ENCODE assay signal across 1 cellular context in genomic region chr22:39358196-39358595, GRCh38.
TF ChIP-seq lines count a peak whose summit lies in the region.

No MANE protein-coding gene starts in this region.

TF ChIP-seq in HepG2, 621 proteins besides CTCF, POLR2A, EP300 and RAD21:
- TF ChIP-seq NFYC (CRISPR knock-in tag; IDR thresholded peaks at IDR 0.05): 0 out of 2 replicates have a peak, but pooled peaks have one; percentile 13
- TF ChIP-seq NFYB (CRISPR knock-in tag; IDR thresholded peaks at IDR 0.05): peak; percentile 49
